Comparison of ENCODE assay signal across 1 cellular context in the genomic region with DNA sequence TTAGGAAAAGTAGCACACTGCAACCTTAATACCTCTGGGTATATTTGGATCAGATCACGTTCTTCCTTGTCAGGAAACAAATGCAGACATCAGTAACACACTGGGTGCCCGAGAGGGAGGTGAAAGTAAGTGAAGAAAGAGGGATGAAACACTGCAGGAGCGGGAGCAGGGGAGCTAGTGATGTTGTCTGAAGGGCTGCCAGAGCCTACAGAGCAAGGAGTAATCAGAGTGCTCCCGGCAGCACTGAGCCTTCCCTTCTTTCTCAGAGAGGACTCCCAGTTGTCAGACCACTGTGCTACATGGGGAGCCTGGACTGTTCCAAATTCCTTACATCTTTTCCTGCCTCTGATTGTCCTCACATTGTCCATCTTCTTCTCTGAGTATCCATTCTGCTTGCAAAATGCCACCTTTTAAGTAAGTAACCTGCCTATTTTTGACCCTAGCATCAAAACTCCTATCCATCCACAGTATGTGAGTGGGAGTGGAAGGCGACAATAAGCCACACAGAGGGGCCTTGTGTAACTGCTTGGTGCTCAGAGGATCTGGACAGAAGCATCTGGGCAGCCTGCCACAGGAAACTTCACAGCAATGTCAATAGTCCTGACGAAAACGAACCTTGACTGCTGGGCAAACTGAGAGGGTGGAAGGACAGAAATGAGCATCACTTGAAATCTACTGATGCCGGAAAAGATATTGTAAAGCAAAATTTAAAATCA.
TF ChIP-seq lines count a peak whose summit lies in the region.

No MANE protein-coding gene starts in this region.

TF ChIP-seq in HepG2, 621 proteins besides CTCF, POLR2A, EP300 and RAD21 (continued from another document):
- TF ChIP-seq, protein P1, sequence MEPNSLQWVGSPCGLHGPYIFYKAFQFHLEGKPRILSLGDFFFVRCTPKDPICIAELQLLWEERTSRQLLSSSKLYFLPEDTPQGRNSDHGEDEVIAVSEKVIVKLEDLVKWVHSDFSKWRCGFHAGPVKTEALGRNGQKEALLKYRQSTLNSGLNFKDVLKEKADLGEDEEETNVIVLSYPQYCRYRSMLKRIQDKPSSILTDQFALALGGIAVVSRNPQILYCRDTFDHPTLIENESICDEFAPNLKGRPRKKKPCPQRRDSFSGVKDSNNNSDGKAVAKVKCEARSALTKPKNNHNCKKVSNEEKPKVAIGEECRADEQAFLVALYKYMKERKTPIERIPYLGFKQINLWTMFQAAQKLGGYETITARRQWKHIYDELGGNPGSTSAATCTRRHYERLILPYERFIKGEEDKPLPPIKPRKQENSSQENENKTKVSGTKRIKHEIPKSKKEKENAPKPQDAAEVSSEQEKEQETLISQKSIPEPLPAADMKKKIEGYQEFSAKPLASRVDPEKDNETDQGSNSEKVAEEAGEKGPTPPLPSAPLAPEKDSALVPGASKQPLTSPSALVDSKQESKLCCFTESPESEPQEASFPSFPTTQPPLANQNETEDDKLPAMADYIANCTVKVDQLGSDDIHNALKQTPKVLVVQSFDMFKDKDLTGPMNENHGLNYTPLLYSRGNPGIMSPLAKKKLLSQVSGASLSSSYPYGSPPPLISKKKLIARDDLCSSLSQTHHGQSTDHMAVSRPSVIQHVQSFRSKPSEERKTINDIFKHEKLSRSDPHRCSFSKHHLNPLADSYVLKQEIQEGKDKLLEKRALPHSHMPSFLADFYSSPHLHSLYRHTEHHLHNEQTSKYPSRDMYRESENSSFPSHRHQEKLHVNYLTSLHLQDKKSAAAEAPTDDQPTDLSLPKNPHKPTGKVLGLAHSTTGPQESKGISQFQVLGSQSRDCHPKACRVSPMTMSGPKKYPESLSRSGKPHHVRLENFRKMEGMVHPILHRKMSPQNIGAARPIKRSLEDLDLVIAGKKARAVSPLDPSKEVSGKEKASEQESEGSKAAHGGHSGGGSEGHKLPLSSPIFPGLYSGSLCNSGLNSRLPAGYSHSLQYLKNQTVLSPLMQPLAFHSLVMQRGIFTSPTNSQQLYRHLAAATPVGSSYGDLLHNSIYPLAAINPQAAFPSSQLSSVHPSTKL (CRISPR knock-in tag; IDR thresholded peaks at IDR 0.05): peak; percentile 8; the same call in 1 of the 2 replicates
- TF ChIP-seq CEBPB (IDR thresholded peaks at IDR 0.05; ENCODE audit: borderline replicate concordance, low read depth, low read length) (0 out of 2 replicates have a peak, but pooled peaks have one; percentile 10), GATAD2A (CRISPR knock-in tag; IDR thresholded peaks at IDR 0.05) (0 out of 2 replicates have a peak, but pooled peaks have one; percentile 20)
- TF ChIP-seq, protein P2, sequence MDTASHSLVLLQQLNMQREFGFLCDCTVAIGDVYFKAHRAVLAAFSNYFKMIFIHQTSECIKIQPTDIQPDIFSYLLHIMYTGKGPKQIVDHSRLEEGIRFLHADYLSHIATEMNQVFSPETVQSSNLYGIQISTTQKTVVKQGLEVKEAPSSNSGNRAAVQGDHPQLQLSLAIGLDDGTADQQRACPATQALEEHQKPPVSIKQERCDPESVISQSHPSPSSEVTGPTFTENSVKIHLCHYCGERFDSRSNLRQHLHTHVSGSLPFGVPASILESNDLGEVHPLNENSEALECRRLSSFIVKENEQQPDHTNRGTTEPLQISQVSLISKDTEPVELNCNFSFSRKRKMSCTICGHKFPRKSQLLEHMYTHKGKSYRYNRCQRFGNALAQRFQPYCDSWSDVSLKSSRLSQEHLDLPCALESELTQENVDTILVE (CRISPR knock-in tag; IDR thresholded peaks at IDR 0.05): no peak
